10 cellular contexts compared by ENCODE assay signal in genomic region chr10:59175538-59176240, GRCh38. TPM values are rescaled to one million over a fixed set of nuclear protein-coding genes. Genes with fewer than 3 reads are reported as not detected.
DNase-seq lines count a peak whose midpoint lies in the region; ATAC-seq and TF ChIP-seq lines count a peak whose summit lies in the region.
"Had no signal": no experiment of that assay in that cellular context is flagged by ENCODE, and none has a peak within 500 bp of the region (broad histone marks: within the 10 kb centered on the region; RNA-seq: fewer than 3 reads in every experiment).

No MANE protein-coding gene starts in this region.

- peak overlapping the region; percentile 49 for H3K4me3 ChIP-seq in suprapubic skin

- TF ChIP-seq POLR2A in suprapubic skin (IDR thresholded peaks at IDR 0.05) = no peak

- DNase-seq in NCI-H2029 (lab: John Stamatoyannopoulos, UW) = peak; percentile 25
- DNase-seq in NCI-H2029 treated with DMSO at 0.1 percent for 48 hours (lab: John Stamatoyannopoulos, UW) = no peak
- DNase-seq in anterior cingulate cortex (lab: John Stamatoyannopoulos, UW) = peak in 49 of 58 donors; percentile 19 to 79 (median 58)
- DNase-seq in kidney tubule cell (ENCODE audit: low spot score) = peak; percentile 14
- DNase-seq in suprapubic skin (ENCODE audit: low spot score in 2 of 2) = no peak
- DNase-seq in DMS114 treated with DMSO at 0.1 percent for 48 hours (lab: John Stamatoyannopoulos, UW; ENCODE audit: unreplicated experiment) = no peak
- DNase-seq in stimulated activated naive CD4-positive, alpha-beta T cell treated with Interleukin-2 at 50 U/mL for 16 hours (lab: John Stamatoyannopoulos, UW) = no peak
- DNase-seq: HCEC 1CT had no signal

- WGBS in suprapubic skin = 11% methylated on average over 22 of the region's 26 CpGs

- H3K36me3 ChIP-seq in suprapubic skin = no peaks in the 10 kb centered on the region

- no peak for TF ChIP-seq EP300 in suprapubic skin (IDR thresholded peaks at IDR 0.05)

- H3K9me3 ChIP-seq in suprapubic skin = no peaks in the 10 kb centered on the region

- no peak for TF ChIP-seq CTCF in suprapubic skin (IDR thresholded peaks at IDR 0.05)

- H3K27ac ChIP-seq in suprapubic skin = no peak overlapping the region

- ATAC-seq in HG03378 (IDR thresholded peaks at IDR 0.05; ENCODE audit: unreplicated experiment) = no peak
- ATAC-seq: Panc1 had no signal

- peaks cover 18% of the 10 kb centered on the region for H3K4me1 ChIP-seq in suprapubic skin

- peaks cover 27% of the 10 kb centered on the region for H3K27me3 ChIP-seq in suprapubic skin

RNA-seq across cellular contexts. Expression of gene PHYHIPL, which starts 0.8 kb away (rescaled TPM):
- under 1 TPM in 3 of 4 donors, not detected in 1; 0.21 to 0.25 (median 0.24) TPM for total RNA-seq in suprapubic skin

Comparison
In these comparisons a context has a peak if more than half of its experiments do, and no peak if none do; other contexts are left out.
1. DNase-seq: peak in NCI-H2029 (single experiment), anterior cingulate cortex (49 of 58) and kidney tubule cell (single experiment); none in NCI-H2029 treated with DMSO at 0.1 percent for 48 hours (single experiment), suprapubic skin (0 of 2), DMS114 treated with DMSO at 0.1 percent for 48 hours (single experiment) and stimulated activated naive CD4-positive, alpha-beta T cell treated with Interleukin-2 at 50 U/mL for 16 hours (single experiment).